Comparison of ENCODE assay signal across 3 cellular contexts in genomic region chr2:144507441-144508161, GRCh38.
TF ChIP-seq lines count a peak whose summit lies in the region.

No MANE protein-coding gene starts in this region.

TF ChIP-seq in liver, 16 proteins besides CTCF, POLR2A, EP300 and RAD21 (continued from another document):
- TF ChIP-seq HNF4G (IDR thresholded peaks at IDR 0.05) (no peak), NR2F2 (IDR thresholded peaks at IDR 0.05) (no peak), FOXA2 (IDR thresholded peaks at IDR 0.05) (no peak), GABPA (IDR thresholded peaks at IDR 0.05 in 1 of 2, conservative IDR thresholded peaks at IDR 0.05 in 1 of 2) (no peak), ZBTB33 (IDR thresholded peaks at IDR 0.05) (no peak), JUND (IDR thresholded peaks at IDR 0.05) (no peak), ATF3 (IDR thresholded peaks at IDR 0.05) (no peak), HNF4A (conservative IDR thresholded peaks at IDR 0.05) (no peak), RXRA (IDR thresholded peaks at IDR 0.05) (no peak), YY1 (IDR thresholded peaks at IDR 0.05) (no peak), TAF1 (conservative IDR thresholded peaks at IDR 0.05) (no peak)
- TF ChIP-seq, protein P1, sequence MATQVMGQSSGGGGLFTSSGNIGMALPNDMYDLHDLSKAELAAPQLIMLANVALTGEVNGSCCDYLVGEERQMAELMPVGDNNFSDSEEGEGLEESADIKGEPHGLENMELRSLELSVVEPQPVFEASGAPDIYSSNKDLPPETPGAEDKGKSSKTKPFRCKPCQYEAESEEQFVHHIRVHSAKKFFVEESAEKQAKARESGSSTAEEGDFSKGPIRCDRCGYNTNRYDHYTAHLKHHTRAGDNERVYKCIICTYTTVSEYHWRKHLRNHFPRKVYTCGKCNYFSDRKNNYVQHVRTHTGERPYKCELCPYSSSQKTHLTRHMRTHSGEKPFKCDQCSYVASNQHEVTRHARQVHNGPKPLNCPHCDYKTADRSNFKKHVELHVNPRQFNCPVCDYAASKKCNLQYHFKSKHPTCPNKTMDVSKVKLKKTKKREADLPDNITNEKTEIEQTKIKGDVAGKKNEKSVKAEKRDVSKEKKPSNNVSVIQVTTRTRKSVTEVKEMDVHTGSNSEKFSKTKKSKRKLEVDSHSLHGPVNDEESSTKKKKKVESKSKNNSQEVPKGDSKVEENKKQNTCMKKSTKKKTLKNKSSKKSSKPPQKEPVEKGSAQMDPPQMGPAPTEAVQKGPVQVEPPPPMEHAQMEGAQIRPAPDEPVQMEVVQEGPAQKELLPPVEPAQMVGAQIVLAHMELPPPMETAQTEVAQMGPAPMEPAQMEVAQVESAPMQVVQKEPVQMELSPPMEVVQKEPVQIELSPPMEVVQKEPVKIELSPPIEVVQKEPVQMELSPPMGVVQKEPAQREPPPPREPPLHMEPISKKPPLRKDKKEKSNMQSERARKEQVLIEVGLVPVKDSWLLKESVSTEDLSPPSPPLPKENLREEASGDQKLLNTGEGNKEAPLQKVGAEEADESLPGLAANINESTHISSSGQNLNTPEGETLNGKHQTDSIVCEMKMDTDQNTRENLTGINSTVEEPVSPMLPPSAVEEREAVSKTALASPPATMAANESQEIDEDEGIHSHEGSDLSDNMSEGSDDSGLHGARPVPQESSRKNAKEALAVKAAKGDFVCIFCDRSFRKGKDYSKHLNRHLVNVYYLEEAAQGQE (IDR thresholded peaks at IDR 0.05): no peak

TF ChIP-seq in HepG2, 621 proteins besides CTCF, POLR2A, EP300 and RAD21:
- TF ChIP-seq CSRNP1 (CRISPR knock-in tag; IDR thresholded peaks at IDR 0.05) (no peak), TAF15 (IDR thresholded peaks at IDR 0.05; ENCODE audit: low read depth, low read length, poor library complexity, severe bottlenecking) (no peak), ZNF230 (CRISPR knock-in tag; IDR thresholded peaks at IDR 0.05) (no peak), ZNF343 (CRISPR knock-in tag; IDR thresholded peaks at IDR 0.05) (no peak), KDM6A (CRISPR knock-in tag; IDR thresholded peaks at IDR 0.05; ENCODE audit: low read depth) (no peak), CBX1 (IDR thresholded peaks at IDR 0.05; ENCODE audit: low read depth) (no peak), SALL1 (CRISPR knock-in tag; IDR thresholded peaks at IDR 0.05) (no peak), CAMTA2 (CRISPR knock-in tag; IDR thresholded peaks at IDR 0.05; ENCODE audit: borderline replicate concordance) (no peak), ZNF12 (CRISPR knock-in tag; IDR thresholded peaks at IDR 0.05) (no peak), ZNF839 (CRISPR knock-in tag; IDR thresholded peaks at IDR 0.05; ENCODE audit: borderline replicate concordance) (no peak), MTF1 (CRISPR knock-in tag; IDR thresholded peaks at IDR 0.05) (no peak), REPIN1 (CRISPR knock-in tag; IDR thresholded peaks at IDR 0.05; ENCODE audit: borderline replicate concordance, low read depth) (no peak), PAF1 (CRISPR knock-in tag; IDR thresholded peaks at IDR 0.05) (no peak), ZNF557 (CRISPR knock-in tag; IDR thresholded peaks at IDR 0.05) (no peak), ZNF543 (CRISPR knock-in tag; IDR thresholded peaks at IDR 0.05) (no peak), ZNF441 (CRISPR knock-in tag; IDR thresholded peaks at IDR 0.05; ENCODE audit: borderline replicate concordance) (no peak), NFATC3 (CRISPR knock-in tag; IDR thresholded peaks at IDR 0.05) (no peak)
- TF ChIP-seq, protein P2, sequence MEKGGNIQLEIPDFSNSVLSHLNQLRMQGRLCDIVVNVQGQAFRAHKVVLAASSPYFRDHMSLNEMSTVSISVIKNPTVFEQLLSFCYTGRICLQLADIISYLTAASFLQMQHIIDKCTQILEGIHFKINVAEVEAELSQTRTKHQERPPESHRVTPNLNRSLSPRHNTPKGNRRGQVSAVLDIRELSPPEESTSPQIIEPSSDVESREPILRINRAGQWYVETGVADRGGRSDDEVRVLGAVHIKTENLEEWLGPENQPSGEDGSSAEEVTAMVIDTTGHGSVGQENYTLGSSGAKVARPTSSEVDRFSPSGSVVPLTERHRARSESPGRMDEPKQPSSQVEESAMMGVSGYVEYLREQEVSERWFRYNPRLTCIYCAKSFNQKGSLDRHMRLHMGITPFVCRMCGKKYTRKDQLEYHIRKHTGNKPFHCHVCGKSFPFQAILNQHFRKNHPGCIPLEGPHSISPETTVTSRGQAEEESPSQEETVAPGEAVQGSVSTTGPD (CRISPR knock-in tag; IDR thresholded peaks at IDR 0.05): no peak

TF ChIP-seq in HEK293T, 16 proteins besides CTCF, POLR2A, EP300 and RAD21 (continued from another document):
- TF ChIP-seq PKNOX1 (IDR thresholded peaks at IDR 0.05): no peak
- no peak for TF ChIP-seq ARNT (IDR thresholded peaks at IDR 0.05)
- no peak for TF ChIP-seq BHLHE40 (IDR thresholded peaks at IDR 0.05; ENCODE audit: borderline replicate concordance)
- no peak for TF ChIP-seq ZNF384 (IDR thresholded peaks at IDR 0.05)
- no peak for TF ChIP-seq ELF4 (IDR thresholded peaks at IDR 0.05)
- TF ChIP-seq FOXM1 (IDR thresholded peaks at IDR 0.05; ENCODE audit: borderline replicate concordance): no peak
- TF ChIP-seq SUZ12 (IDR thresholded peaks at IDR 0.05): no peak
